ENCODE assay signal across 1 cellular context in the genomic region with DNA sequence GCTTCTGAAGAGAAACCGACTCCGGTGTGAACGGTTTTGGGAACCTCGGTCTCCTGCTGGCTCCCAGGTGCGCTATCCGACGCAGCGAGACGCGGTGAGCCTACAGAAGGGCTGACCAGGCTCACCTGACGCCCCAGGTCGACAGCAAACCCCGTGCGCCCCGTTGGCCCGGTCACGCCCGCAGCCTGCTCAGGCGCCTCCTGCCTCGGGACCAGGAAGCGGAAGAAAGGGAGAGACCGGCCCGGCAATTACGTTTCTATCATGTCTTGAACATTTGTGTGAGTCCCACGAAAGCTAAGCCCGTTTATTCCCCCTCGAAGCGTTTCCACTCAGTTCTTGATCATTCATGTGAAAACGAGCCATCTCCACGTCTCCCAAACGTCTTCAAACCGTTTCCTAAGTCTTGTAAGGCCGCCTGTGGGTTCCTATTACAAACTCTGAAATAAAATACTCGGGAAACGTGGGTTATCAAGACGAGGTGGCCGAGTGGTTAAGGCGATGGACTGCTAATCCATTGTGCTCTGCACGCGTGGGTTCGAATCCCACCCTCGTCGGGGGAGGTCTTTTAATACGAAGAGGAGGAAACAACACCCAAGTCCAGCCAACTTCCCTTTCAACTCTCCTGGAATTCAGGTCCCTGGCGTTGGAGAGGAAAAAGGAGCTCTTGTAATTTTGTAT.
TF ChIP-seq lines count a peak whose summit lies in the region.

No MANE protein-coding gene starts in this region.

TF ChIP-seq in GM12878, 131 proteins besides CTCF, POLR2A, EP300 and RAD21 (continued from another document):
- TF ChIP-seq, protein P1, sequence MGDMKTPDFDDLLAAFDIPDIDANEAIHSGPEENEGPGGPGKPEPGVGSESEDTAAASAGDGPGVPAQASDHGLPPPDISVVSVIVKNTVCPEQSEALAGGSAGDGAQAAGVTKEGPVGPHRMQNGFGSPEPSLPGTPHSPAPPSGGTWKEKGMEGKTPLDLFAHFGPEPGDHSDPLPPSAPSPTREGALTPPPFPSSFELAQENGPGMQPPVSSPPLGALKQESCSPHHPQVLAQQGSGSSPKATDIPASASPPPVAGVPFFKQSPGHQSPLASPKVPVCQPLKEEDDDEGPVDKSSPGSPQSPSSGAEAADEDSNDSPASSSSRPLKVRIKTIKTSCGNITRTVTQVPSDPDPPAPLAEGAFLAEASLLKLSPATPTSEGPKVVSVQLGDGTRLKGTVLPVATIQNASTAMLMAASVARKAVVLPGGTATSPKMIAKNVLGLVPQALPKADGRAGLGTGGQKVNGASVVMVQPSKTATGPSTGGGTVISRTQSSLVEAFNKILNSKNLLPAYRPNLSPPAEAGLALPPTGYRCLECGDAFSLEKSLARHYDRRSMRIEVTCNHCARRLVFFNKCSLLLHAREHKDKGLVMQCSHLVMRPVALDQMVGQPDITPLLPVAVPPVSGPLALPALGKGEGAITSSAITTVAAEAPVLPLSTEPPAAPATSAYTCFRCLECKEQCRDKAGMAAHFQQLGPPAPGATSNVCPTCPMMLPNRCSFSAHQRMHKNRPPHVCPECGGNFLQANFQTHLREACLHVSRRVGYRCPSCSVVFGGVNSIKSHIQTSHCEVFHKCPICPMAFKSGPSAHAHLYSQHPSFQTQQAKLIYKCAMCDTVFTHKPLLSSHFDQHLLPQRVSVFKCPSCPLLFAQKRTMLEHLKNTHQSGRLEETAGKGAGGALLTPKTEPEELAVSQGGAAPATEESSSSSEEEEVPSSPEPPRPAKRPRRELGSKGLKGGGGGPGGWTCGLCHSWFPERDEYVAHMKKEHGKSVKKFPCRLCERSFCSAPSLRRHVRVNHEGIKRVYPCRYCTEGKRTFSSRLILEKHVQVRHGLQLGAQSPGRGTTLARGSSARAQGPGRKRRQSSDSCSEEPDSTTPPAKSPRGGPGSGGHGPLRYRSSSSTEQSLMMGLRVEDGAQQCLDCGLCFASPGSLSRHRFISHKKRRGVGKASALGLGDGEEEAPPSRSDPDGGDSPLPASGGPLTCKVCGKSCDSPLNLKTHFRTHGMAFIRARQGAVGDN (IDR thresholded peaks at IDR 0.05), result no peak
- TF ChIP-seq TCF3 (IDR thresholded peaks at IDR 0.05; ENCODE audit: borderline replicate concordance, insufficient read depth, low read depth, low read length) (no peak), TCF12 (IDR thresholded peaks at IDR 0.05; ENCODE audit: low read depth, low read length) (no peak)
- TF ChIP-seq, protein P2, sequence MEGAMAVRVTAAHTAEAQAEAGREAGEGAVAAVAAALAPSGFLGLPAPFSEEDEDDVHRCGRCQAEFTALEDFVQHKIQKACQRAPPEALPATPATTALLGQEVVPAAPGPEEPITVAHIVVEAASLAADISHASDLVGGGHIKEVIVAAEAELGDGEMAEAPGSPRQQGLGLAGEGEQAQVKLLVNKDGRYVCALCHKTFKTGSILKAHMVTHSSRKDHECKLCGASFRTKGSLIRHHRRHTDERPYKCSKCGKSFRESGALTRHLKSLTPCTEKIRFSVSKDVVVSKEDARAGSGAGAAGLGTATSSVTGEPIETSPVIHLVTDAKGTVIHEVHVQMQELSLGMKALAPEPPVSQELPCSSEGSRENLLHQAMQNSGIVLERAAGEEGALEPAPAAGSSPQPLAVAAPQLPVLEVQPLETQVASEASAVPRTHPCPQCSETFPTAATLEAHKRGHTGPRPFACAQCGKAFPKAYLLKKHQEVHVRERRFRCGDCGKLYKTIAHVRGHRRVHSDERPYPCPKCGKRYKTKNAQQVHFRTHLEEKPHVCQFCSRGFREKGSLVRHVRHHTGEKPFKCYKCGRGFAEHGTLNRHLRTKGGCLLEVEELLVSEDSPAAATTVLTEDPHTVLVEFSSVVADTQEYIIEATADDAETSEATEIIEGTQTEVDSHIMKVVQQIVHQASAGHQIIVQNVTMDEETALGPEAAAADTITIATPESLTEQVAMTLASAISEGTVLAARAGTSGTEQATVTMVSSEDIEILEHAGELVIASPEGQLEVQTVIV (IDR thresholded peaks at IDR 0.05; ENCODE audit: borderline replicate concordance, partially characterized antibody), result no peak
TF ChIP-seq in GM12878: peak in this region for 0.
